ENCODE assay signal across 35 cellular contexts in genomic region chrX:13478740-13479451, GRCh38.
"Had no signal": no experiment of that assay in that cellular context is flagged by ENCODE, and none has a peak within 500 bp of the region (broad histone marks: within the 10 kb centered on the region; RNA-seq: fewer than 3 reads in every experiment).

No MANE protein-coding gene starts in this region.

- H3K4me1 ChIP-seq: esophagus squamous epithelium, pancreas, prostate gland, thyroid gland, upper lobe of right lung had no signal

- DNase-seq: activated B cell treated with CpG ODN at 0.5 μM for 24 hours; activated CD4-positive, alpha-beta T cell treated with anti-CD3 and anti-CD28 coated beads for 36 hours; activated CD4-positive, alpha-beta T cell treated with anti-CD3 and anti-CD28 coated beads, Interleukin-2, amount 50 U/mL, for 4 hours; activated effector memory CD4-positive, alpha-beta T cell treated with Interleukin-2 at 50 U/mL for 16 hours; activated naive CD4-positive, alpha-beta T cell treated with Interleukin-2 at 50 U/mL for 16 hours; activated T-cell treated with anti-CD3 and anti-CD28 coated beads for 4 hours; aorta; brain microvascular endothelial cell; central memory CD4-positive, alpha-beta T cell; effector CD8-positive, alpha-beta T cell; esophagus squamous epithelium; islet precursor cell; midbrain; naive thymus-derived CD4-positive, alpha-beta T cell; nucleus accumbens; pancreas; retina; stimulated activated CD4-positive, alpha-beta T cell treated with anti-CD3 and anti-CD28 coated beads, Interleukin-1b, Interleukin-23, amount 100 ng/mL, for 48 hours; stimulated activated CD4-positive, alpha-beta T cell treated with anti-CD3 and anti-CD28 coated beads, Interleukin-4, amount 100 ng/mL, for 4 hours; stimulated activated CD8-positive, alpha-beta memory T cell treated with anti-CD3 and anti-CD28 coated beads, Interleukin-4, amount 100 ng/mL, for 48 hours; stimulated activated naive CD8-positive, alpha-beta T cell treated with anti-CD3 and anti-CD28 coated beads, Interleukin-15, amount 100 ng/mL, for 72 hours; substantia nigra; T-helper 1 cell; thyroid gland; upper lobe of right lung had no signal

- H3K27ac Mint-ChIP-seq: activated B cell treated with CpG ODN at 0.5 μM for 24 hours; activated CD4-positive, alpha-beta T cell treated with anti-CD3 and anti-CD28 coated beads for 36 hours; activated naive CD8-positive, alpha-beta T cell; naive thymus-derived CD4-positive, alpha-beta T cell; stimulated activated memory B cell treated with anti-CD40 and anti-IgM and Interleukin-4, amounts not matched to agents 10 μg/mL and 1 μg/mL and 100 μg/mL, for 72 hours; T-helper 2 cell treated with Interferon-gamma antibody and Interleukin-4, amounts not matched to agents 5 μg/mL and 100 μg/mL, for 36 hours had no signal

- ATAC-seq: activated CD4-positive, alpha-beta T cell treated with anti-CD3 and anti-CD28 coated beads for 36 hours; naive thymus-derived CD4-positive, alpha-beta T cell; pancreas; stimulated activated memory B cell treated with anti-CD40 and anti-IgM and Interleukin-4, amounts not matched to agents 10 μg/mL and 1 μg/mL and 100 μg/mL, for 72 hours; stimulated activated naive CD8-positive, alpha-beta T cell treated with anti-CD3 and anti-CD28 coated beads, Interleukin-15, amount 100 ng/mL, for 72 hours; upper lobe of right lung had no signal

- H3K4me3 Mint-ChIP-seq: activated B cell treated with CpG ODN at 0.5 μM for 24 hours; activated CD4-positive, alpha-beta T cell treated with anti-CD3 and anti-CD28 coated beads for 36 hours; activated naive CD8-positive, alpha-beta T cell; naive thymus-derived CD4-positive, alpha-beta T cell; neural crest cell; stimulated activated memory B cell treated with anti-CD40 and anti-IgM and Interleukin-4, amounts not matched to agents 10 μg/mL and 1 μg/mL and 100 μg/mL, for 72 hours; stimulated activated naive CD8-positive, alpha-beta T cell treated with anti-CD3 and anti-CD28 coated beads, Interleukin-15, amount 100 ng/mL, for 72 hours; T-helper 2 cell treated with Interferon-gamma antibody and Interleukin-4, amounts not matched to agents 5 μg/mL and 100 μg/mL, for 36 hours had no signal

- H3K36me3 ChIP-seq: brain microvascular endothelial cell, esophagus squamous epithelium, pancreas, prostate gland, thyroid gland, upper lobe of right lung had no signal

- H3K4me3 ChIP-seq: esophagus squamous epithelium, hepatocyte, pancreas, prostate gland, smooth muscle cell, thyroid gland, upper lobe of right lung had no signal

- H3K27me3 Mint-ChIP-seq: activated B cell treated with CpG ODN at 0.5 μM for 24 hours; activated CD4-positive, alpha-beta T cell treated with anti-CD3 and anti-CD28 coated beads for 36 hours; activated naive CD8-positive, alpha-beta T cell; naive thymus-derived CD4-positive, alpha-beta T cell; stimulated activated memory B cell treated with anti-CD40 and anti-IgM and Interleukin-4, amounts not matched to agents 10 μg/mL and 1 μg/mL and 100 μg/mL, for 72 hours; stimulated activated naive CD8-positive, alpha-beta T cell treated with anti-CD3 and anti-CD28 coated beads, Interleukin-15, amount 100 ng/mL, for 72 hours had no signal

- H3K9me3 ChIP-seq: esophagus squamous epithelium, pancreas, prostate gland, thyroid gland, upper lobe of right lung had no signal

- H3K27ac ChIP-seq: brain microvascular endothelial cell, epithelial cell of prostate, esophagus squamous epithelium, hepatocyte, pancreas, prostate gland, thyroid gland, upper lobe of right lung had no signal

- H3K36me3 Mint-ChIP-seq: activated naive CD8-positive, alpha-beta T cell; stimulated activated memory B cell treated with anti-CD40 and anti-IgM and Interleukin-4, amounts not matched to agents 10 μg/mL and 1 μg/mL and 100 μg/mL, for 72 hours had no signal

- H3K27me3 ChIP-seq: brain microvascular endothelial cell, esophagus squamous epithelium, hepatocyte, thyroid gland, upper lobe of right lung had no signal

- FAIRE-seq: endometrium, frontal cortex, pancreas had no signal

- H3K9me3 Mint-ChIP-seq: activated B cell treated with CpG ODN at 0.5 μM for 24 hours; stimulated activated memory B cell treated with anti-CD40 and anti-IgM and Interleukin-4, amounts not matched to agents 10 μg/mL and 1 μg/mL and 100 μg/mL, for 72 hours; stimulated activated naive CD8-positive, alpha-beta T cell treated with anti-CD3 and anti-CD28 coated beads, Interleukin-15, amount 100 ng/mL, for 72 hours; T-helper 2 cell treated with Interferon-gamma antibody and Interleukin-4, amounts not matched to agents 5 μg/mL and 100 μg/mL, for 36 hours had no signal
